In genomic region chr13:107866007-107866665, GRCh38 we compare ENCODE assay signal across 9 cellular contexts.
DNase-seq lines count a peak whose midpoint lies in the region; ATAC-seq and TF ChIP-seq lines count a peak whose summit lies in the region.
"Had no signal": no experiment of that assay in that cellular context is flagged by ENCODE, and none has a peak within 500 bp of the region (broad histone marks: within the 10 kb centered on the region; RNA-seq: fewer than 3 reads in every experiment).

No MANE protein-coding gene starts in this region.

- DNase-seq in activated CD4-positive, alpha-beta T cell treated with anti-CD3 and anti-CD28 coated beads for 48 hours = peak; percentile 3
- DNase-seq in activated CD4-positive, alpha-beta T cell treated with anti-CD3 and anti-CD28 coated beads, Interleukin-2, amount 50 U/mL, for 1 hour = no peak
- DNase-seq in WERI-Rb-1 (peak; percentile 62), hepatic stellate cell (ENCODE audit: low spot score) (peak; percentile 45)
- DNase-seq: DND-41 had no signal

- no peaks in the 10 kb centered on the region for H3K36me3 Mint-ChIP-seq in stimulated activated memory B cell treated with anti-CD40 and anti-IgM and Interleukin-4, amounts not matched to agents 10 μg/mL and 1 μg/mL and 100 μg/mL, for 72 hours

- ATAC-seq in stimulated activated memory B cell treated with anti-CD40 and anti-IgM and Interleukin-4, amounts not matched to agents 10 μg/mL and 1 μg/mL and 100 μg/mL, for 72 hours = no peak
- ATAC-seq in GM18502 (IDR thresholded peaks at IDR 0.05; ENCODE audit: poor library complexity, unreplicated experiment) (no peak), HG02623 (IDR thresholded peaks at IDR 0.05; ENCODE audit: unreplicated experiment) (no peak)

- H3K4me3 Mint-ChIP-seq in stimulated activated memory B cell treated with anti-CD40 and anti-IgM and Interleukin-4, amounts not matched to agents 10 μg/mL and 1 μg/mL and 100 μg/mL, for 72 hours = no peak overlapping the region

- no peak overlapping the region for H3K27ac Mint-ChIP-seq in stimulated activated memory B cell treated with anti-CD40 and anti-IgM and Interleukin-4, amounts not matched to agents 10 μg/mL and 1 μg/mL and 100 μg/mL, for 72 hours

- no peaks in the 10 kb centered on the region for H3K9me3 ChIP-seq in WERI-Rb-1 (ENCODE audit: severe bottlenecking)

- H3K36me3 ChIP-seq in WERI-Rb-1 = no peaks in the 10 kb centered on the region

- H3K9me3 Mint-ChIP-seq in stimulated activated memory B cell treated with anti-CD40 and anti-IgM and Interleukin-4, amounts not matched to agents 10 μg/mL and 1 μg/mL and 100 μg/mL, for 72 hours = peaks cover 4% of the 10 kb centered on the region

- TF ChIP-seq CTCF in WERI-Rb-1 (IDR thresholded peaks at IDR 0.05; ENCODE audit: low read depth, low read length) = no peak

- peak overlapping the region; percentile 7; the same call in 1 of the 2 replicates for H3K27ac ChIP-seq in WERI-Rb-1
- H3K27ac ChIP-seq in skin epidermis = no peak overlapping the region

- H3K4me3 ChIP-seq in WERI-Rb-1 (ENCODE audit: low read depth, low read length) = peak overlapping the region; percentile 87
- peak overlapping the region in 5 of 7 experiments; percentile 4 to 27 (median 23) for H3K4me3 ChIP-seq in skin epidermis

- H3K4me1 Mint-ChIP-seq in stimulated activated memory B cell treated with anti-CD40 and anti-IgM and Interleukin-4, amounts not matched to agents 10 μg/mL and 1 μg/mL and 100 μg/mL, for 72 hours = peaks cover 8% of the 10 kb centered on the region

- H3K27me3 Mint-ChIP-seq in stimulated activated memory B cell treated with anti-CD40 and anti-IgM and Interleukin-4, amounts not matched to agents 10 μg/mL and 1 μg/mL and 100 μg/mL, for 72 hours = peaks cover 48% of the 10 kb centered on the region

- peaks cover 11% of the 10 kb centered on the region for H3K27me3 ChIP-seq in WERI-Rb-1 (ENCODE audit: insufficient read depth, low read depth, severe bottlenecking)
